ENCODE assay signal across 15 cellular contexts in genomic region chr9:85600675-85601263, GRCh38.
DNase-seq lines count a peak whose midpoint lies in the region; ATAC-seq and TF ChIP-seq lines count a peak whose summit lies in the region.
"Had no signal": no experiment of that assay in that cellular context is flagged by ENCODE, and none has a peak within 500 bp of the region (broad histone marks: within the 10 kb centered on the region; RNA-seq: fewer than 3 reads in every experiment).

No MANE protein-coding gene starts in this region.

- no peak overlapping the region for H3K4me2 ChIP-seq in KMS-11

- no peak overlapping the region for H3K4me3 ChIP-seq in CD8-positive, alpha-beta memory T cell (ENCODE audit: low read length)
- H3K4me3 ChIP-seq in KMS-11 (IDR thresholded peaks at IDR 0.05; ENCODE audit: insufficient read depth, low read depth, low read length), result no peak overlapping the region
- H3K4me3 ChIP-seq: gastroesophageal sphincter, vagina had no signal

- peaks cover 0 to 1% (median 0%) of the 10 kb centered on the region in 5 donors for H3K9me3 Mint-ChIP-seq in CD8-positive, alpha-beta memory T cell
- no peaks in the 10 kb centered on the region for H3K9me3 Mint-ChIP-seq in effector memory CD8-positive, alpha-beta T cell
- H3K9me3 Mint-ChIP-seq: activated naive CD4-positive, alpha-beta T cell treated with anti-CD3 and anti-CD28 coated beads, Interleukin-2, amount 50 U/mL, for 24 hours had no signal

- peaks cover 14 to 42% (median 17%) of the 10 kb centered on the region in 3 donors for H3K36me3 Mint-ChIP-seq in CD8-positive, alpha-beta memory T cell
- H3K36me3 Mint-ChIP-seq in effector memory CD8-positive, alpha-beta T cell (ENCODE audit: insufficient read depth), result peaks cover 17% of the 10 kb centered on the region

- peak in 3 of 5 donors; percentile 13 to 55 (median 17) for DNase-seq in CD8-positive, alpha-beta memory T cell
- peak; percentile 18 to 39 (median 28) for DNase-seq in effector memory CD8-positive, alpha-beta T cell
- DNase-seq in myocyte (ENCODE audit: low read depth) (peak; percentile 87), T-helper 9 cell (no peak), DMS79 (lab: John Stamatoyannopoulos, UW) (no peak)
- DNase-seq in stimulated activated CD4-positive, alpha-beta T cell treated with anti-CD3 and anti-CD28 coated beads, Interleukin-12 subunit alpha, Interleukin-12 subunit beta, amount 100 ng/mL, for 4 hours, result no peak
- DNase-seq: dermis blood vessel endothelial cell, mammary epithelial cell, NCI-H446, SHP77 had no signal

- no peak for TF ChIP-seq CTCF in KMS-11 (conservative IDR thresholded peaks at IDR 0.05; ENCODE audit: low read depth, low read length)

- H3K4me3 Mint-ChIP-seq in CD8-positive, alpha-beta memory T cell, result peak overlapping the region in 3 of 7 donors; percentile 32 to 66 (median 34)
- H3K4me3 Mint-ChIP-seq in effector memory CD8-positive, alpha-beta T cell, result peak overlapping the region; percentile 20 to 36
- H3K4me3 Mint-ChIP-seq: activated naive CD4-positive, alpha-beta T cell treated with anti-CD3 and anti-CD28 coated beads, Interleukin-2, amount 50 U/mL, for 24 hours had no signal

- no peaks in the 10 kb centered on the region for H3K79me2 ChIP-seq in KMS-11 (ENCODE audit: insufficient read depth, low read depth)

- H3K27me3 ChIP-seq in CD8-positive, alpha-beta memory T cell (ENCODE audit: insufficient read depth, low read length, poor library complexity, severe bottlenecking), result no peaks in the 10 kb centered on the region
- H3K27me3 ChIP-seq in KMS-11 (ENCODE audit: insufficient read depth, low read depth), result no peaks in the 10 kb centered on the region
- H3K27me3 ChIP-seq: gastroesophageal sphincter, vagina had no signal

- ATAC-seq in effector memory CD8-positive, alpha-beta T cell (replicated peaks), result peak; percentile 94
- no peak for ATAC-seq in HG02852 (IDR thresholded peaks at IDR 0.05; ENCODE audit: unreplicated experiment)
- ATAC-seq: gastroesophageal sphincter had no signal

- H3K9me3 ChIP-seq in CD8-positive, alpha-beta memory T cell (ENCODE audit: low read length), result no peaks in the 10 kb centered on the region
- H3K9me3 ChIP-seq: gastroesophageal sphincter, vagina had no signal

- no peaks in the 10 kb centered on the region for H4K20me1 ChIP-seq in KMS-11 (ENCODE audit: insufficient read depth)

- H3K27me3 Mint-ChIP-seq in CD8-positive, alpha-beta memory T cell, result no peaks in the 10 kb centered on the region
- no peaks in the 10 kb centered on the region for H3K27me3 Mint-ChIP-seq in effector memory CD8-positive, alpha-beta T cell
- H3K27me3 Mint-ChIP-seq: activated naive CD4-positive, alpha-beta T cell treated with anti-CD3 and anti-CD28 coated beads, Interleukin-2, amount 50 U/mL, for 24 hours had no signal

- H3K4me1 ChIP-seq in CD8-positive, alpha-beta memory T cell (ENCODE audit: insufficient read depth, low read length), result peaks cover 3% of the 10 kb centered on the region
- no peaks in the 10 kb centered on the region for H3K4me1 ChIP-seq in KMS-11 (ENCODE audit: low read depth, poor library complexity, severe bottlenecking)
- H3K4me1 ChIP-seq: gastroesophageal sphincter, vagina had no signal

- H3K36me3 ChIP-seq in CD8-positive, alpha-beta memory T cell (ENCODE audit: insufficient read depth, low read length), result no peaks in the 10 kb centered on the region
- no peaks in the 10 kb centered on the region; the same call in 1 of the 2 replicates for H3K36me3 ChIP-seq in KMS-11 (ENCODE audit: insufficient read depth)
- H3K36me3 ChIP-seq: vagina had no signal

- CTCF ChIA-PET in CD8-positive, alpha-beta memory T cell (lab: Charles Lee), result interaction anchor here (0.9 kb wide), 1 partner anchor 10 kb away, joined by 3 read pairs; no protein-coding TSS in a partner anchor

- H3K9ac ChIP-seq in KMS-11, result no peak overlapping the region

- peaks cover 28 to 42% (median 36%) of the 10 kb centered on the region in 3 donors for H3K4me1 Mint-ChIP-seq in CD8-positive, alpha-beta memory T cell
- peaks cover 34 to 54% of the 10 kb centered on the region in 2 donors for H3K4me1 Mint-ChIP-seq in effector memory CD8-positive, alpha-beta T cell (ENCODE audit: low read depth in 2 of 2)

- POLR2A ChIA-PET in CD8-positive, alpha-beta memory T cell (lab: Charles Lee), result no interaction called here

- peak overlapping the region in 5 of 8 donors; percentile 47 to 78 (median 64) for H3K27ac Mint-ChIP-seq in CD8-positive, alpha-beta memory T cell
- H3K27ac Mint-ChIP-seq in effector memory CD8-positive, alpha-beta T cell, result peak overlapping the region; percentile 84 to 90
- H3K27ac Mint-ChIP-seq: activated naive CD4-positive, alpha-beta T cell treated with anti-CD3 and anti-CD28 coated beads, Interleukin-2, amount 50 U/mL, for 24 hours had no signal

- H2AFZ ChIP-seq in KMS-11 (ENCODE audit: low read depth), result no peak overlapping the region

- H3K27ac ChIP-seq in CD8-positive, alpha-beta memory T cell (ENCODE audit: low read depth, low read length), result no peak overlapping the region
- 0 out of 2 replicates have a peak overlapping the region, but pooled peaks have one; percentile 19 for H3K27ac ChIP-seq in KMS-11
- H3K27ac ChIP-seq: gastroesophageal sphincter, vagina had no signal

Comparison
In these comparisons a context has a peak if more than half of its experiments do, and no peak if none do; other contexts are left out.
1. DNase-seq: peak in CD8-positive, alpha-beta memory T cell (3 of 5), effector memory CD8-positive, alpha-beta T cell (3 of 3) and myocyte (single experiment); none in T-helper 9 cell (single experiment), stimulated activated CD4-positive, alpha-beta T cell treated with anti-CD3 and anti-CD28 coated beads, Interleukin-12 subunit alpha, Interleukin-12 subunit beta, amount 100 ng/mL, for 4 hours (single experiment) and DMS79 (single experiment).